17 cellular contexts compared by ENCODE assay signal in genomic region chr3:7367968-7368367, GRCh38.
DNase-seq lines count a peak whose midpoint lies in the region; FAIRE-seq and TF ChIP-seq lines count a peak whose summit lies in the region.
"Had no signal": no experiment of that assay in that cellular context is flagged by ENCODE, and none has a peak within 500 bp of the region (broad histone marks: within the 10 kb centered on the region; RNA-seq: fewer than 3 reads in every experiment).

No MANE protein-coding gene starts in this region.

- no peak overlapping the region for H2AK5ac ChIP-seq in mesendoderm (ENCODE audit: low read length)

- H3K4me1 ChIP-seq in kidney (ENCODE audit: control insufficient read depth in 1 of 2, insufficient read depth in 1 of 2, low read depth in 1 of 2, low read length in 2 of 2) = no peaks in the 10 kb centered on the region
- no peaks in the 10 kb centered on the region for H3K4me1 ChIP-seq in mesendoderm (ENCODE audit: control insufficient read depth, low read depth, low read length)

- H3K4ac ChIP-seq in mesendoderm (ENCODE audit: low read depth, low read length) = no peak overlapping the region

- H3K23ac ChIP-seq in mesendoderm (ENCODE audit: low read length) = no peak overlapping the region

- H3K79me2 ChIP-seq in mesendoderm (ENCODE audit: control insufficient read depth, insufficient read depth, low read length) = no peaks in the 10 kb centered on the region

- no peak overlapping the region for H3K18ac ChIP-seq in mesendoderm (ENCODE audit: low read length)

- H4K5ac ChIP-seq in mesendoderm (ENCODE audit: low read length) = no peak overlapping the region

- no CpG with 5 or more reads among the region's 1 CpG for WGBS in mesendoderm (ENCODE audit: extremely low coverage, insufficient coverage, low lambda C conversion rate)

- FAIRE-seq in kidney (lab: Jason Lieb, UNC) = peak; percentile 27
- FAIRE-seq: G401.6, GM12892, H1 had no signal

- H3K4me2 ChIP-seq in mesendoderm (ENCODE audit: low read length) = no peak overlapping the region

- H3K27ac ChIP-seq in kidney (ENCODE audit: low read depth in 2 of 2, low read length in 2 of 2) = no peak overlapping the region
- no peak overlapping the region for H3K27ac ChIP-seq in mesendoderm (ENCODE audit: low read depth, low read length)
- H3K27ac ChIP-seq: GM23248 had no signal

- H3K36me3 ChIP-seq in kidney (ENCODE audit: control insufficient read depth in 1 of 2, insufficient read depth in 2 of 2, low read length in 2 of 2) (no peaks in the 10 kb centered on the region), mesendoderm (ENCODE audit: control insufficient read depth, insufficient read depth, low read length) (no peaks in the 10 kb centered on the region)

- H2BK120ac ChIP-seq in mesendoderm (ENCODE audit: low read depth, low read length) = no peak overlapping the region

- intact Hi-C loops in kidney (cut with DNase I) = no loop called here

- H2BK15ac ChIP-seq in mesendoderm (replicated peaks; ENCODE audit: low read depth) = no peak overlapping the region

- no peak overlapping the region for H3K4me3 ChIP-seq in kidney (ENCODE audit: low read length in 2 of 2)
- no peak overlapping the region for H3K4me3 ChIP-seq in mesendoderm (ENCODE audit: low read length)
- H3K4me3 ChIP-seq: GM23248 had no signal

- no peaks in the 10 kb centered on the region for H3K27me3 ChIP-seq in mesendoderm (ENCODE audit: insufficient read depth, low read length, poor library complexity)

- no peak overlapping the region for H3K56ac ChIP-seq in mesendoderm (ENCODE audit: low read length)

- no peak overlapping the region for H2BK5ac ChIP-seq in mesendoderm (ENCODE audit: low read length)

- no peaks in the 10 kb centered on the region for H3K79me1 ChIP-seq in mesendoderm (ENCODE audit: low read length)

- DNase-seq in NCI-H69 (lab: John Stamatoyannopoulos, UW) (peak; percentile 1), kidney (no peak), mesendoderm (peak; percentile 53), GM19240 (ENCODE audit: insufficient read length, low spot score) (no peak), cerebellar cortex (ENCODE audit: low spot score) (no peak), NCI-H1417 treated with DMSO at 0.1 percent for 48 hours (lab: John Stamatoyannopoulos, UW) (no peak)
- DNase-seq: C1 segment of cervical spinal cord; Calu3; CD4-positive, alpha-beta memory T cell; COR-L47; DND-41; GM23248; H7; HCEC 1CT had no signal

- TF ChIP-seq CTCF in kidney (IDR thresholded peaks at IDR 0.05; ENCODE audit: borderline replicate concordance, extremely low read depth, insufficient read depth) = no peak

- no peaks in the 10 kb centered on the region for H3K9me3 ChIP-seq in kidney (ENCODE audit: control insufficient read depth in 1 of 2, low read length in 2 of 2)

- H3K9ac ChIP-seq in kidney (ENCODE audit: low read length in 2 of 2) (no peak overlapping the region), mesendoderm (ENCODE audit: low read length) (no peak overlapping the region)
- H3K9ac ChIP-seq: GM23248 had no signal

- H4K8ac ChIP-seq in mesendoderm (ENCODE audit: low read depth, low read length) = no peak overlapping the region

Comparison
In these comparisons a context has a peak if more than half of its experiments do, and no peak if none do; other contexts are left out.
1. DNase-seq: peak in NCI-H69 (single experiment) and mesendoderm (single experiment); none in kidney (single experiment), GM19240 (single experiment), cerebellar cortex (single experiment) and NCI-H1417 treated with DMSO at 0.1 percent for 48 hours (single experiment).